In genomic region chr12:97169922-97170321, GRCh38 we compare ENCODE assay signal across 24 cellular contexts.
"Had no signal": no experiment of that assay in that cellular context is flagged by ENCODE, and none has a peak within 500 bp of the region (broad histone marks: within the 10 kb centered on the region; RNA-seq: fewer than 3 reads in every experiment).

No MANE protein-coding gene starts in this region.

- ATAC-seq: activated CD4-positive, CD25-positive, alpha-beta regulatory T cell treated with anti-CD3 and anti-CD28 coated beads, Interleukin-2, amount 50 U/mL, for 24 hours; body of pancreas; left lung; natural killer cell; upper lobe of right lung had no signal

- DNase-seq: activated CD4-positive, alpha-beta memory T cell treated with anti-CD3 and anti-CD28 coated beads for 36 hours; activated CD4-positive, alpha-beta T cell treated with anti-CD3 and anti-CD28 coated beads, Interleukin-2, amount 10 ng/mL, durations not matched to agents 24 days and 14 days; activated CD8-positive, alpha-beta memory T cell treated with anti-CD3 and anti-CD28 coated beads, Interleukin-2, amount 50 U/mL, for 4 hours; activated effector memory CD4-positive, alpha-beta T cell treated with anti-CD3 and anti-CD28 coated beads, Interleukin-2, amount 50 U/mL, for 16 hours; activated naive CD4-positive, alpha-beta T cell treated with anti-CD3 and anti-CD28 coated beads for 36 hours; activated naive CD8-positive, alpha-beta T cell treated with anti-CD3 and anti-CD28 coated beads for 36 hours; activated T-cell treated with anti-CD3 and anti-CD28 coated beads, Interleukin-2, amount 50 U/mL, for 1 hour; adrenal gland; aorta; body of pancreas; cerebellar nuclear complex; colonic mucosa; dorsolateral prefrontal cortex; effector memory CD4-positive, alpha-beta T cell; glutamatergic neuron; left lung; natural killer cell; stimulated activated CD4-positive, alpha-beta T cell treated with anti-CD3 and anti-CD28 coated beads, Interleukin-15, amount 100 ng/mL, for 24 hours; stimulated activated CD4-positive, alpha-beta T cell treated with anti-CD3 and anti-CD28 coated beads, Interleukin-2, amount 100 ng/mL, for 24 hours; stimulated activated naive B cell treated with anti-CD40 and anti-IgM and Interleukin-4, amounts not matched to agents 10 μg/mL and 1 μg/mL and 100 μg/mL, for 72 hours; stomach; thyroid gland; upper lobe of right lung had no signal
